4 cellular contexts compared by ENCODE assay signal in the genomic region with DNA sequence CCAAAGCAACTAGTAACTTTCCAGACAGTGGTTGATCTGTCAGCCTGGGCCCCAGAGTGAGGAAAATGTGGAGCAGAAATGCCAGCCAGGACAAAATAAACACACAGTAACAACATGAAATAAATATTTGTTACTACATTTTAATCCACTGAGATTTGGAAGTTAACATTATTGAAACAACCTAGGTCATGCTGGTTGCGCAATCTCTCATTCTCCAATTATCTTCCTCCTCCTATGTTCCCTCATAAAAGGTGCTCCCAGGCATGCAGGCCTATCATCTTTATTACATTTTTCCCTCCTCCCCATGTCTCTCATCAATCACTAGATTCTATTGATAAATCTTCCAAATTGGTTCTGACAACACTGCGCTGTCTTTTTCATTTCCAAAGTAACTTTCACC.
TF ChIP-seq lines count a peak whose summit lies in the region.

No MANE protein-coding gene starts in this region.

TF ChIP-seq in A549, 52 proteins besides CTCF, POLR2A, EP300 and RAD21:
- TF ChIP-seq POLR2AphosphoS2 (conservative IDR thresholded peaks at IDR 0.05; ENCODE audit: low read length) (no peak), CEBPB (IDR thresholded peaks at IDR 0.05) (peak; percentile 43 to 76; a peak in 3 of 4 replicates)

TF ChIP-seq in HCT116, 20 proteins besides CTCF, POLR2A, EP300 and RAD21:
- TF ChIP-seq CEBPB (IDR thresholded peaks at IDR 0.05; ENCODE audit: low read depth), result peak; percentile 32; the same call in 1 of the 2 replicates
- TF ChIP-seq CBX3 (IDR thresholded peaks at IDR 0.05; ENCODE audit: low read depth), result no peak
TF ChIP-seq in HCT116: peak in this region for 1.

TF ChIP-seq in Ishikawa, 13 proteins besides CTCF, POLR2A, EP300 and RAD21:
- TF ChIP-seq NFIC (IDR thresholded peaks at IDR 0.05) (no peak), CEBPB (IDR thresholded peaks at IDR 0.05) (peak; percentile 86)

TF ChIP-seq in H1, 55 proteins besides CTCF, POLR2A, EP300 and RAD21:
- TF ChIP-seq HDAC2 (IDR thresholded peaks at IDR 0.05; ENCODE audit: borderline replicate concordance in 1 of 2, low read depth in 2 of 2, low read length in 2 of 2) (no peak), CEBPB (IDR thresholded peaks at IDR 0.05; ENCODE audit: low read depth, low read length) (peak; percentile 91), POLR2AphosphoS5 (IDR thresholded peaks at IDR 0.05; ENCODE audit: low read depth, low read length) (no peak)
TF ChIP-seq in H1: peak in this region for 1.
